27 cellular contexts compared by ENCODE assay signal in genomic region chr3:37330466-37330865, GRCh38.
"Had no signal": no experiment of that assay in that cellular context is flagged by ENCODE, and none has a peak within 500 bp of the region (broad histone marks: within the 10 kb centered on the region; RNA-seq: fewer than 3 reads in every experiment).

No MANE protein-coding gene starts in this region.

- H3K9me3 ChIP-seq: adrenal gland, body of pancreas, gastroesophageal sphincter, right lobe of liver, stomach, thyroid gland, upper lobe of left lung had no signal

- H3K4me3 ChIP-seq: adrenal gland, body of pancreas, coronary artery, gastroesophageal sphincter, lung, right lobe of liver, skin epidermis, stomach, thyroid gland, upper lobe of left lung had no signal

- ATAC-seq: activated CD8-positive, alpha-beta T cell treated with anti-CD3 and anti-CD28 coated beads for 36 hours; activated T-cell treated with anti-CD3 and anti-CD28 coated beads, Interleukin-2, amount 50 U/mL, for 4 hours; body of pancreas; gastroesophageal sphincter; left colon; natural killer cell; stimulated activated memory B cell treated with anti-CD40 and anti-IgM and Interleukin-4, amounts not matched to agents 10 μg/mL and 1 μg/mL and 100 μg/mL, for 72 hours had no signal

- H3K9me3 Mint-ChIP-seq: activated CD8-positive, alpha-beta T cell treated with anti-CD3 and anti-CD28 coated beads for 36 hours; activated T-cell treated with anti-CD3 and anti-CD28 coated beads, Interleukin-2, amount 50 U/mL, for 4 hours; activated T-helper 2 cell treated with anti-CD3 and anti-CD28 coated beads, Interferon-gamma antibody, Interleukin-2, Interleukin-4, amounts not matched to agents 10 μg/mL and 5 μg/mL and 100 μg/mL, durations not matched to agents 14 hours and 24 hours and 36 hours; immature natural killer cell; natural killer cell; stimulated activated memory B cell treated with anti-CD40 and anti-IgM and Interleukin-4, amounts not matched to agents 10 μg/mL and 1 μg/mL and 100 μg/mL, for 72 hours had no signal

- H3K27me3 ChIP-seq: adrenal gland, body of pancreas, gastroesophageal sphincter, right lobe of liver, stomach, thyroid gland, upper lobe of left lung had no signal

- H3K4me3 Mint-ChIP-seq: activated CD8-positive, alpha-beta T cell treated with anti-CD3 and anti-CD28 coated beads for 36 hours; activated naive CD8-positive, alpha-beta T cell; activated T-cell treated with anti-CD3 and anti-CD28 coated beads, Interleukin-2, amount 50 U/mL, for 4 hours; immature natural killer cell; natural killer cell; stimulated activated memory B cell treated with anti-CD40 and anti-IgM and Interleukin-4, amounts not matched to agents 10 μg/mL and 1 μg/mL and 100 μg/mL, for 72 hours had no signal

- DNase-seq: activated CD4-positive, alpha-beta T cell treated with anti-CD3 and anti-CD28 coated beads, Interleukin-2, amount 50 U/mL, for 1 hour; activated CD4-positive, CD25-positive, alpha-beta regulatory T cell treated with anti-CD3 and anti-CD28 coated beads, Interleukin-2, amount 50 U/mL, for 72 hours; activated CD8-positive, alpha-beta T cell treated with anti-CD3 and anti-CD28 coated beads for 36 hours; activated T-cell treated with anti-CD3 and anti-CD28 coated beads, Interleukin-2, amount 50 U/mL, for 4 hours; aorta; body of pancreas; head of caudate nucleus; hypothalamus; immature natural killer cell; kidney; left colon; mesendoderm; natural killer cell; posterior cingulate gyrus; right lobe of liver; stimulated activated CD4-positive, alpha-beta T cell treated with anti-CD3 and anti-CD28 coated beads, Interleukin-4, amount 100 ng/mL, for 24 hours; stomach; thyroid gland had no signal

- H3K4me1 Mint-ChIP-seq: stimulated activated memory B cell treated with anti-CD40 and anti-IgM and Interleukin-4, amounts not matched to agents 10 μg/mL and 1 μg/mL and 100 μg/mL, for 72 hours had no signal

- H3K27ac Mint-ChIP-seq: activated CD8-positive, alpha-beta T cell treated with anti-CD3 and anti-CD28 coated beads for 36 hours; activated naive CD8-positive, alpha-beta T cell; activated T-helper 2 cell treated with anti-CD3 and anti-CD28 coated beads, Interferon-gamma antibody, Interleukin-2, Interleukin-4, amounts not matched to agents 10 μg/mL and 5 μg/mL and 100 μg/mL, durations not matched to agents 14 hours and 24 hours and 36 hours; natural killer cell; stimulated activated memory B cell treated with anti-CD40 and anti-IgM and Interleukin-4, amounts not matched to agents 10 μg/mL and 1 μg/mL and 100 μg/mL, for 72 hours had no signal

- H3K27me3 Mint-ChIP-seq: activated CD8-positive, alpha-beta T cell treated with anti-CD3 and anti-CD28 coated beads for 36 hours; activated naive CD8-positive, alpha-beta T cell; stimulated activated memory B cell treated with anti-CD40 and anti-IgM and Interleukin-4, amounts not matched to agents 10 μg/mL and 1 μg/mL and 100 μg/mL, for 72 hours had no signal

- H3K4me1 ChIP-seq: adrenal gland, body of pancreas, thyroid gland had no signal

- H3K27ac ChIP-seq: body of pancreas, gastroesophageal sphincter, right lobe of liver, stomach, thyroid gland had no signal
